ENCODE assay signal across 10 cellular contexts in the genomic region with DNA sequence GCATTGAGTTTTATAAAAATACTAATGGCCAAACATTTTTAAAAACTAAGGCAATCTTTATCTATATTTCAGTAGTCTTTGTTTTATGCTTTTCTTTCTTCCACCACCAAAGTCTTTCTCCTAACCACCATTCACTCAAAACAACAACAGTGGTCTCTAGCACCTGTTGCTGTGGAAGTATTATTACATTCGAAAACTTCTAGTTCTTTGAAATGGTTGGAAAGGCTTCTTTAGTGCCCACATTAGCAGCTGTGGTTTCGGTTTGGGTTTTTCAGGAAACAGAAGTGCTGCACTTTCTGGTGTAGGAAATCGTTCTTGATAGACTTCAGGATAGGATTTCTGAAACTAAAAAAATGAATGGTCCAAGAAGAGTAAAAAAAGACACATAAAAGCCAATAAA.
DNase-seq lines count a peak whose midpoint lies in the region; ATAC-seq, FAIRE-seq and TF ChIP-seq lines count a peak whose summit lies in the region.
"Had no signal": no experiment of that assay in that cellular context is flagged by ENCODE, and none has a peak within 500 bp of the region (broad histone marks: within the 10 kb centered on the region; RNA-seq: fewer than 3 reads in every experiment).

No MANE protein-coding gene starts in this region.

- H3K27ac ChIP-seq in GM12878 (ENCODE audit: control insufficient read depth, insufficient read depth), result peak overlapping the region; percentile 65
- H3K27ac ChIP-seq in CD8-positive, alpha-beta T cell (ENCODE audit: low read depth, low read length), result no peak overlapping the region

- H3K9ac ChIP-seq in GM12878 (ENCODE audit: control insufficient read depth, insufficient read depth, low read length), result no peak overlapping the region

- SMC1A ChIA-PET in GM12878 (lab: Charles Lee; ENCODE audit: uncharacterized antibody, unreplicated experiment), result interaction anchor here (0.9 to 2.7 kb wide), 13 partner anchors 11 to 301 kb away, joined by 3 to 14 read pairs (median 5); no protein-coding TSS in a partner anchor

- no TSS peak for BruUV-seq in GM12878 (replicated peaks; lab: Mats Ljungman, UMichigan)

- H3K4me1 ChIP-seq in GM12878 (ENCODE audit: control insufficient read depth, insufficient read depth, low read length), result peaks cover 26% of the 10 kb centered on the region
- peaks cover 12% of the 10 kb centered on the region for H3K4me1 ChIP-seq in CD8-positive, alpha-beta T cell (ENCODE audit: insufficient read depth, low read length)

- no peaks in the 10 kb centered on the region; a peak in 1 of 4 replicates for H3K36me3 ChIP-seq in GM12878 (ENCODE audit: control insufficient read depth in 2 of 2, insufficient read depth in 2 of 2, low read length in 1 of 2)
- H3K36me3 ChIP-seq in CD8-positive, alpha-beta T cell (ENCODE audit: insufficient read depth, low read length), result no peaks in the 10 kb centered on the region
- H3K36me3 ChIP-seq: spleen had no signal

- DNase-seq in GM12892 (ENCODE audit: insufficient read length), result no peak
- DNase-seq in GM12878 (ENCODE audit: low read depth, low spot score), result peak; percentile 60
- no peak for DNase-seq in NCI-H2196 (lab: John Stamatoyannopoulos, UW; ENCODE audit: unreplicated experiment)
- no peak for DNase-seq in CD8-positive, alpha-beta T cell
- DNase-seq in 8988T, result no peak
- no peak for DNase-seq in HFFc6
- DNase-seq: foreskin fibroblast, spleen had no signal

- no peak overlapping the region for H3K27ac Mint-ChIP-seq in CD8-positive, alpha-beta T cell
- H3K27ac Mint-ChIP-seq in HFFc6, result no peak overlapping the region

- ATAC-seq in GM21515 (IDR thresholded peaks at IDR 0.05; ENCODE audit: unreplicated experiment) (peak; percentile 83), HG03457 (IDR thresholded peaks at IDR 0.05; ENCODE audit: unreplicated experiment) (peak; percentile 68), GM12878 (peak; percentile 85)
- no peak for ATAC-seq in CD8-positive, alpha-beta T cell

- TF ChIP-seq EP300 in GM12878 (IDR thresholded peaks at IDR 0.05; ENCODE audit: borderline replicate concordance in 1 of 2, control insufficient read depth in 1 of 2, low read depth in 2 of 2, low read length in 2 of 2), result peak; percentile 49 to 77; a peak in 3 of 4 replicates

- H3K79me2 ChIP-seq in GM12878 (ENCODE audit: control insufficient read depth, insufficient read depth, low read length), result no peaks in the 10 kb centered on the region

- in situ Hi-C loops in GM12878 (cut with MboI), result no loop called here

- H2AFZ ChIP-seq in GM12878 (ENCODE audit: control insufficient read depth, low read depth, low read length), result no peak overlapping the region

- TF ChIP-seq CTCF in GM12878 (IDR thresholded peaks at IDR 0.05 in 2 of 3, conservative IDR thresholded peaks at IDR 0.05 in 1 of 3; ENCODE audit: control insufficient read depth in 2 of 3, extremely low read depth in 1 of 3, insufficient read depth in 1 of 3, low read depth in 3 of 3, low read length in 3 of 3) (no peak), HFFc6 (IDR thresholded peaks at IDR 0.05) (no peak)
- no peak for TF ChIP-seq CTCF in CD8-positive, alpha-beta T cell (IDR thresholded peaks at IDR 0.05)

- POLR2A ChIA-PET in GM12878 (lab: Charles Lee), result interaction anchor here (1.4 kb wide), 1 partner anchor 80 kb away, joined by 3 read pairs; no protein-coding TSS in a partner anchor
- POLR2A ChIA-PET in CD8-positive, alpha-beta T cell (lab: Charles Lee), result no interaction called here

- TF ChIP-seq POLR2A in GM12892 (IDR thresholded peaks at IDR 0.05; ENCODE audit: low read depth, low read length) (no peak), GM12878 (IDR thresholded peaks at IDR 0.05; ENCODE audit: low read depth, low read length) (no peak)

- 2% methylated on average over 3 of the region's 3 CpGs for WGBS in GM12878 (ENCODE audit: insufficient coverage, insufficient replicate concordance, low lambda C conversion rate, missing lambda C conversion rate)

- no peak overlapping the region for H3K4me3 Mint-ChIP-seq in CD8-positive, alpha-beta T cell
- no peak overlapping the region for H3K4me3 Mint-ChIP-seq in HFFc6

- 0 out of 2 replicates have a peak overlapping the region, but pooled peaks have one; percentile 18 for H3K4me3 ChIP-seq in GM12878
- H3K4me3 ChIP-seq in CD8-positive, alpha-beta T cell (ENCODE audit: low read depth, low read length), result no peak overlapping the region
- H3K4me3 ChIP-seq: spleen had no signal

- CTCF ChIA-PET in GM12878 (lab: Yijun Ruan, JAX), result interaction anchor here (0.8 to 1.5 kb wide), 9 partner anchors 8 to 787 kb away, joined by 3 to 5 read pairs (median 3); no protein-coding TSS in a partner anchor
- CTCF ChIA-PET in CD8-positive, alpha-beta T cell (lab: Charles Lee), result no interaction called here

- no peaks in the 10 kb centered on the region for H3K27me3 Mint-ChIP-seq in CD8-positive, alpha-beta T cell (ENCODE audit: low read depth)
- H3K27me3 Mint-ChIP-seq in HFFc6 (ENCODE audit: insufficient read depth), result no peaks in the 10 kb centered on the region

- intact Hi-C loops in GM12878 (cut with micrococcal nuclease; ENCODE audit: unreplicated experiment), result loop anchor here (5.0 kb wide), 1 partner anchor 785 kb away; no protein-coding TSS in a partner anchor
- intact Hi-C loops in CD8-positive, alpha-beta T cell (cut with DNase I, micrococcal nuclease), result no loop called here

- 0 out of 2 replicates have a peak, but pooled peaks have one; percentile 7 for TF ChIP-seq RAD21 in GM12878 (IDR thresholded peaks at IDR 0.05; ENCODE audit: insufficient read depth, low read depth, low read length)

- H3K36me3 Mint-ChIP-seq in CD8-positive, alpha-beta T cell, result no peaks in the 10 kb centered on the region
- H3K36me3 Mint-ChIP-seq in HFFc6 (ENCODE audit: low read depth), result no peaks in the 10 kb centered on the region

- H3K9me3 ChIP-seq in GM12878 (replicated peaks; ENCODE audit: control insufficient read depth, insufficient read depth, low read length), result no peaks in the 10 kb centered on the region
- no peaks in the 10 kb centered on the region for H3K9me3 ChIP-seq in CD8-positive, alpha-beta T cell (ENCODE audit: low read length)
- H3K9me3 ChIP-seq: spleen had no signal

- peak overlapping the region; percentile 80 for H3K4me2 ChIP-seq in GM12878 (ENCODE audit: control insufficient read depth, insufficient read depth)

- no peaks in the 10 kb centered on the region for H3K27me3 ChIP-seq in GM12878 (replicated peaks in 1 of 2; ENCODE audit: control insufficient read depth in 2 of 2, insufficient read depth in 2 of 2, low read length in 1 of 2)
- no peaks in the 10 kb centered on the region for H3K27me3 ChIP-seq in CD8-positive, alpha-beta T cell (ENCODE audit: insufficient read depth, low read length)
- H3K27me3 ChIP-seq: spleen had no signal

- FAIRE-seq in GM12892 (lab: Jason Lieb, UNC) (peak; percentile 66), GM12878 (lab: Jason Lieb, UNC) (peak; percentile 73)

- no peaks in the 10 kb centered on the region for H3K9me3 Mint-ChIP-seq in CD8-positive, alpha-beta T cell
- no peaks in the 10 kb centered on the region for H3K9me3 Mint-ChIP-seq in HFFc6

- RAD21 ChIA-PET in GM12878 (lab: Charles Lee; ENCODE audit: unreplicated experiment), result interaction anchor here (1.1 to 2.0 kb wide), 6 partner anchors 12 to 216 kb away, joined by 3 to 14 read pairs (median 4); no protein-coding TSS in a partner anchor

- H3K4me1 Mint-ChIP-seq in CD8-positive, alpha-beta T cell (ENCODE audit: low read depth), result peaks cover 20% of the 10 kb centered on the region
- H3K4me1 Mint-ChIP-seq in HFFc6 (ENCODE audit: low read depth), result no peaks in the 10 kb centered on the region

- H4K20me1 ChIP-seq in GM12878 (ENCODE audit: control insufficient read depth, insufficient read depth), result no peaks in the 10 kb centered on the region

TF ChIP-seq in GM12878, 131 proteins besides CTCF, POLR2A, EP300 and RAD21 (continues in another document):
- TF ChIP-seq BHLHE40 (IDR thresholded peaks at IDR 0.05; ENCODE audit: borderline replicate concordance in 1 of 2, low read depth in 2 of 2, low read length in 1 of 2) (peak in 1 of 2 experiments; percentile 32; a peak in 1 of 4 replicates), CREM (IDR thresholded peaks at IDR 0.05; ENCODE audit: low read depth) (peak; percentile 47), EZH2 (IDR thresholded peaks at IDR 0.05; ENCODE audit: borderline replicate concordance, control insufficient read depth, low read depth, low read length) (peak; percentile 46; the same call in 1 of the 2 replicates)
- TF ChIP-seq, protein P1, sequence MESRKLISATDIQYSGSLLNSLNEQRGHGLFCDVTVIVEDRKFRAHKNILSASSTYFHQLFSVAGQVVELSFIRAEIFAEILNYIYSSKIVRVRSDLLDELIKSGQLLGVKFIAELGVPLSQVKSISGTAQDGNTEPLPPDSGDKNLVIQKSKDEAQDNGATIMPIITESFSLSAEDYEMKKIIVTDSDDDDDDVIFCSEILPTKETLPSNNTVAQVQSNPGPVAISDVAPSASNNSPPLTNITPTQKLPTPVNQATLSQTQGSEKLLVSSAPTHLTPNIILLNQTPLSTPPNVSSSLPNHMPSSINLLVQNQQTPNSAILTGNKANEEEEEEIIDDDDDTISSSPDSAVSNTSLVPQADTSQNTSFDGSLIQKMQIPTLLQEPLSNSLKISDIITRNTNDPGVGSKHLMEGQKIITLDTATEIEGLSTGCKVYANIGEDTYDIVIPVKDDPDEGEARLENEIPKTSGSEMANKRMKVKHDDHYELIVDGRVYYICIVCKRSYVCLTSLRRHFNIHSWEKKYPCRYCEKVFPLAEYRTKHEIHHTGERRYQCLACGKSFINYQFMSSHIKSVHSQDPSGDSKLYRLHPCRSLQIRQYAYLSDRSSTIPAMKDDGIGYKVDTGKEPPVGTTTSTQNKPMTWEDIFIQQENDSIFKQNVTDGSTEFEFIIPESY (IDR thresholded peaks at IDR 0.05), result no peak
